1 cellular context compared by ENCODE assay signal in the genomic region with DNA sequence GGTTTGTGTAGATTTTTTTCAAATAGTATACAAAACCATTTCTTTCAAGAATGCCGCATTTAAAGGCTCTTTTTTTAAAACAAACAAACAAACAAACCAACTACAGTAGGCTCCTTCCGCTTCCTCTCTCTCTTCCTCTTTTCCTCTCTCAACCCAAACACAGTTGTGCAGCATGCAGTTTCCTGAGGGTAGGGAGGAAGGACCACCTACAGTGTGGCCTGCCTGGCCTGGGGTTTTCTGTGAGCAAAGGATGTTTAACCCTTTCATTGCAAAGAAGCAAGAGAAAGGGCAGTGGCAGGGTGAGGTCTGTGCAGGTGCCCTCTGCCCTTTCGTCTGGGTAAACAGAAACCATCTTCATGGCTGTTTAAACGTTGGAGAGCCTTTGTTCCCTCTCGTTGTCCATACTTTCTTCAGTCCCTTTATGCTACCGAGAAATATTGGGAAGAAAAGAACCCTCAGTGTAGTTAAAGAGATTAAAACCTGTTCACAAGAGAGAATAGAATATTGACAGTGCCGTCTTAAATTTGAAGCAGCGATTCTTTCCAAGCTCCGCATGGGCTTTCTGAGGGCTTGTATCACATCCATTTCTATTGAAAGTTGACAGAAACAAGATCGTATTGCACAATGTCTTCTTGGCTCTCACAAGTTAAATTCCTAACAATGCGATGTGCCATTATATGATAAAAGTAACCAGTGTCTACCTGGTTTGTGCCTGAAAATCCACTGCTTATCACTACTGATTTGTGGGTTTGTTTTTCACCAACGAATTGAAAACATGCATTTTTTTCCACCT.
TF ChIP-seq lines count a peak whose summit lies in the region.

No MANE protein-coding gene starts in this region.

TF ChIP-seq in WTC11, 78 proteins besides CTCF, POLR2A, EP300 and RAD21 (continued from another document):
- TF ChIP-seq, protein P1, sequence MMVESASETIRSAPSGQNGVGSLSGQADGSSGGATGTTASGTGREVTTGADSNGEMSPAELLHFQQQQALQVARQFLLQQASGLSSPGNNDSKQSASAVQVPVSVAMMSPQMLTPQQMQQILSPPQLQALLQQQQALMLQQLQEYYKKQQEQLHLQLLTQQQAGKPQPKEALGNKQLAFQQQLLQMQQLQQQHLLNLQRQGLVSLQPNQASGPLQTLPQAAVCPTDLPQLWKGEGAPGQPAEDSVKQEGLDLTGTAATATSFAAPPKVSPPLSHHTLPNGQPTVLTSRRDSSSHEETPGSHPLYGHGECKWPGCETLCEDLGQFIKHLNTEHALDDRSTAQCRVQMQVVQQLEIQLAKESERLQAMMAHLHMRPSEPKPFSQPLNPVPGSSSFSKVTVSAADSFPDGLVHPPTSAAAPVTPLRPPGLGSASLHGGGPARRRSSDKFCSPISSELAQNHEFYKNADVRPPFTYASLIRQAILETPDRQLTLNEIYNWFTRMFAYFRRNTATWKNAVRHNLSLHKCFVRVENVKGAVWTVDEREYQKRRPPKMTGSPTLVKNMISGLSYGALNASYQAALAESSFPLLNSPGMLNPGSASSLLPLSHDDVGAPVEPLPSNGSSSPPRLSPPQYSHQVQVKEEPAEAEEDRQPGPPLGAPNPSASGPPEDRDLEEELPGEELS (CRISPR knock-in tag; IDR thresholded peaks at IDR 0.05): peak; percentile 97; the same call in 1 of the 2 replicates
- TF ChIP-seq RELA (CRISPR knock-in tag; IDR thresholded peaks at IDR 0.05; ENCODE audit: borderline replicate concordance) (no peak), ZNF423 (CRISPR knock-in tag; IDR thresholded peaks at IDR 0.05) (peak; percentile 81; the same call in 1 of the 2 replicates), RORB (CRISPR knock-in tag; IDR thresholded peaks at IDR 0.05) (no peak), ESRRA (CRISPR knock-in tag; IDR thresholded peaks at IDR 0.05; ENCODE audit: borderline replicate concordance) (no peak), TCF7 (CRISPR knock-in tag; IDR thresholded peaks at IDR 0.05; ENCODE audit: low read depth) (no peak)
- TF ChIP-seq, protein P2, sequence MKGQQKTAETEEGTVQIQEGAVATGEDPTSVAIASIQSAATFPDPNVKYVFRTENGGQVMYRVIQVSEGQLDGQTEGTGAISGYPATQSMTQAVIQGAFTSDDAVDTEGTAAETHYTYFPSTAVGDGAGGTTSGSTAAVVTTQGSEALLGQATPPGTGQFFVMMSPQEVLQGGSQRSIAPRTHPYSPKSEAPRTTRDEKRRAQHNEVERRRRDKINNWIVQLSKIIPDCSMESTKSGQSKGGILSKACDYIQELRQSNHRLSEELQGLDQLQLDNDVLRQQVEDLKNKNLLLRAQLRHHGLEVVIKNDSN (CRISPR knock-in tag; IDR thresholded peaks at IDR 0.05): no peak
- TF ChIP-seq, protein P3, sequence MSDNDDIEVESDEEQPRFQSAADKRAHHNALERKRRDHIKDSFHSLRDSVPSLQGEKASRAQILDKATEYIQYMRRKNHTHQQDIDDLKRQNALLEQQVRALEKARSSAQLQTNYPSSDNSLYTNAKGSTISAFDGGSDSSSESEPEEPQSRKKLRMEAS (CRISPR knock-in tag; IDR thresholded peaks at IDR 0.05): peak; percentile 37; the same call in 1 of the 2 replicates
